In the genomic region with DNA sequence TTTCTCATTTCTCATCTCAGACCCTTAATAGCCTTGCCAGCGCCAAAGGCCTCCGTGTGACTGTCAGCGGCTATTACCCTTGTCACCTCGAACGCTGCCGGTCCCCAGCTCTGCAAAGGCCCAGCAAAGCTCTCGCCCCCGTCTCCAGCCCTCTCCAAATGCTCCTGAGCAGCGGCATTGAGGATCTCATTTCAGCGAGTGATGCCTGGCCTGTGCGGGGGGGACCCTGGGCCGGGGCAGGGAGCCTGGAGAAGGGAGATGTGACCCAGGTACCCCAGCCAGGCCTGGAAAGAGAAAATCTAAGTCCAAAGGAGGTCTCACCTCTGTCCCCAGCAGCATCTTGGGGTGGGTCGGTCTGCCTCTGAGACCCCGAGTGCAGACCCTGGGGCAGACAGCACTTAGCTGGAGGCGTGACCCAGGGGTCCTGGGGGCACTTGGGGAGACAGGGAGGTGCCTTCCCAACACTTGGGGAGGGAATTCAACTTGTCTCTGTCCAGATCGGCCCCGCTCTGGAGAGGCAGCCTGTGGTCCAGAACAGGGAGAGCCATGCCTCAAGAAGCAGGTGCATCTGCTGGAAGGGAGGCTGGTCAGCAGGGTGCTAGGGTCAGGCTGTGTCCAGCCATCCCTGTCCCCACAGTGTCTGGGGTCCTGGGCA, we compare ENCODE assay signal across 24 cellular contexts.
A peak's percentile ranks its signal among the peaks of the same experiment; 100 is the strongest.
DNase-seq lines count a peak whose midpoint lies in the region; ATAC-seq, FAIRE-seq and TF ChIP-seq lines count a peak whose summit lies in the region.
"Had no signal": no experiment of that assay in that cellular context is flagged by ENCODE, and none has a peak within 500 bp of the region (broad histone marks: within the 10 kb centered on the region; RNA-seq: fewer than 3 reads in every experiment).

No MANE protein-coding gene starts in this region.

- peak; percentile 6 for DNase-seq in SK-N-SH
- DNase-seq in GM13976 (ENCODE audit: low spot score), result peak; percentile 28
- DNase-seq in kidney, result peak; percentile 29
- DNase-seq in posterior vena cava (ENCODE audit: low spot score), result peak; percentile 61
- no peak for DNase-seq in sigmoid colon
- DNase-seq in NCI-H1436 (lab: John Stamatoyannopoulos, UW), result no peak
- no peak for DNase-seq in iPS-NIHi7 (ENCODE audit: extremely low spot score)
- DNase-seq: CD4-positive, CD25-positive, alpha-beta regulatory T cell; CD8-positive, alpha-beta memory T cell; DMS 273 treated with DMSO at 0.1 percent for 48 hours; DMS79; EL; GDM1; H9 had no signal

- H3K36me3 ChIP-seq in SK-N-SH (replicated peaks in 1 of 2; ENCODE audit: control insufficient read depth in 1 of 2, insufficient read depth in 2 of 2, low read length in 1 of 2) (no peaks in the 10 kb centered on the region), kidney (ENCODE audit: control insufficient read depth in 1 of 2, insufficient read depth in 2 of 2, low read length in 2 of 2) (no peaks in the 10 kb centered on the region), sigmoid colon (no peaks in the 10 kb centered on the region)
- H3K36me3 ChIP-seq: BLaER1 had no signal

- ATAC-seq in SK-N-SH treated with all-trans-retinoic acid at 6 μM for 48 hours, result no peak
- ATAC-seq: GM12878, GM23338, HCT116 had no signal

- TF ChIP-seq RAD21 in SK-N-SH (IDR thresholded peaks at IDR 0.05; ENCODE audit: low read length), result no peak

- no peak overlapping the region for H3K9ac ChIP-seq in SK-N-SH
- H3K9ac ChIP-seq in kidney (ENCODE audit: low read length in 2 of 2), result no peak overlapping the region
- H3K9ac ChIP-seq: BLaER1 had no signal

- H4K20me1 ChIP-seq in SK-N-SH (ENCODE audit: insufficient read depth), result no peaks in the 10 kb centered on the region
- H4K20me1 ChIP-seq: BLaER1 had no signal

- no peak overlapping the region for H3K4me2 ChIP-seq in SK-N-SH
- H3K4me2 ChIP-seq: BLaER1, GM23338 had no signal

- no peaks in the 10 kb centered on the region for H3K9me2 ChIP-seq in SK-N-SH

- 34% methylated on average over 14 of the region's 17 CpGs for WGBS in SK-N-SH (ENCODE audit: low lambda C conversion rate)
- WGBS in sigmoid colon, 2 donors, result 75 to 84% methylated on average over 17 of the region's 17 CpGs

- no peaks in the 10 kb centered on the region for H3K79me2 ChIP-seq in SK-N-SH (ENCODE audit: insufficient read depth)

- TF ChIP-seq POLR2A in sigmoid colon (IDR thresholded peaks at IDR 0.05), result no peak

- no peak overlapping the region for H3K4me3 ChIP-seq in SK-N-SH (ENCODE audit: low read depth in 2 of 2, low read length in 1 of 2)
- H3K4me3 ChIP-seq in kidney (ENCODE audit: low read length in 2 of 2), result no peak overlapping the region
- no peak overlapping the region for H3K4me3 ChIP-seq in sigmoid colon
- H3K4me3 ChIP-seq: BLaER1, GM12878, GM23338 had no signal

- POLR2A ChIA-PET in SK-N-SH (lab: Yijun Ruan, JAX), result no interaction called here

- H3K27ac ChIP-seq in SK-N-SH (ENCODE audit: low read depth in 2 of 2, low read length in 1 of 2), result no peak overlapping the region
- no peak overlapping the region for H3K27ac ChIP-seq in kidney (ENCODE audit: low read depth in 2 of 2, low read length in 2 of 2)
- H3K27ac ChIP-seq in sigmoid colon, result no peak overlapping the region
- H3K27ac ChIP-seq: 22Rv1, BLaER1, C4-2B had no signal

- no peaks in the 10 kb centered on the region for H3F3A ChIP-seq in SK-N-SH (replicated peaks; ENCODE audit: insufficient read depth)

- no peaks in the 10 kb centered on the region for H3K4me1 ChIP-seq in SK-N-SH (ENCODE audit: control insufficient read depth in 1 of 2, insufficient read depth in 2 of 2, low read depth in 1 of 2, low read length in 1 of 2)
- no peaks in the 10 kb centered on the region for H3K4me1 ChIP-seq in kidney (ENCODE audit: control insufficient read depth in 1 of 2, insufficient read depth in 1 of 2, low read depth in 1 of 2, low read length in 2 of 2)
- no peaks in the 10 kb centered on the region for H3K4me1 ChIP-seq in sigmoid colon

- in situ Hi-C loops in GM13976 (cut with MboI; ENCODE audit: low sequenced_read_pairs, unreplicated experiment), result no loop called here

- H3K27me3 ChIP-seq in SK-N-SH (ENCODE audit: insufficient read depth), result peaks cover 14% of the 10 kb centered on the region
- peaks cover 0 to 10% (median 0%) of the 10 kb centered on the region in 3 donors for H3K27me3 ChIP-seq in sigmoid colon
- H3K27me3 ChIP-seq: BLaER1 had no signal

- intact Hi-C loops in kidney (cut with DNase I), result no loop called here
- intact Hi-C loops in posterior vena cava (cut with DNase I), result loop anchor here in 1 of 2 donors (10.0 kb wide), 1 partner anchor 1901 kb away; no protein-coding TSS in a partner anchor
- intact Hi-C loops in sigmoid colon (cut with DNase I), result loop anchor here (10.0 kb wide), 2 partner anchors 61 to 1001 kb away; no protein-coding TSS in a partner anchor

- CTCF ChIA-PET in SK-N-SH (lab: Yijun Ruan, JAX), result no interaction called here

- TF ChIP-seq CTCF in SK-N-SH (IDR thresholded peaks at IDR 0.05) (no peak), GM13976 (IDR thresholded peaks at IDR 0.05; ENCODE audit: borderline replicate concordance, control extremely low read depth, extremely low read depth, insufficient read depth, missing control alignments) (no peak), kidney (IDR thresholded peaks at IDR 0.05; ENCODE audit: borderline replicate concordance, extremely low read depth, insufficient read depth) (no peak), sigmoid colon (IDR thresholded peaks at IDR 0.05) (no peak)

- TF ChIP-seq EP300 in SK-N-SH (IDR thresholded peaks at IDR 0.05; ENCODE audit: borderline replicate concordance in 1 of 2, low read depth in 1 of 2, low read length in 1 of 2), result no peak
- TF ChIP-seq EP300 in sigmoid colon (IDR thresholded peaks at IDR 0.05), result no peak

- FAIRE-seq in kidney (lab: Jason Lieb, UNC), result no peak
- FAIRE-seq: A204.1, D721Med, GM12878, GM18507 had no signal

- no peaks in the 10 kb centered on the region for H3K9me3 ChIP-seq in SK-N-SH
- no peaks in the 10 kb centered on the region for H3K9me3 ChIP-seq in kidney (ENCODE audit: control insufficient read depth in 1 of 2, low read length in 2 of 2)
- no peaks in the 10 kb centered on the region for H3K9me3 ChIP-seq in sigmoid colon
- H3K9me3 ChIP-seq: BLaER1 had no signal

- no peak overlapping the region for H2AFZ ChIP-seq in SK-N-SH (ENCODE audit: low read depth)
- H2AFZ ChIP-seq: GM23338 had no signal

TF ChIP-seq in SK-N-SH, 30 proteins besides CTCF, POLR2A, EP300 and RAD21:
- TF ChIP-seq NFIC (IDR thresholded peaks at IDR 0.05; ENCODE audit: borderline replicate concordance) (no peak), JUND (IDR thresholded peaks at IDR 0.05) (no peak), IRF3 (IDR thresholded peaks at IDR 0.05; ENCODE audit: low read depth, low read length) (no peak), FOSL2 (IDR thresholded peaks at IDR 0.05; ENCODE audit: borderline replicate concordance, low read depth) (no peak), CHD2 (IDR thresholded peaks at IDR 0.05; ENCODE audit: low read length, partially characterized antibody) (no peak), MAX (IDR thresholded peaks at IDR 0.05; ENCODE audit: low read depth) (no peak)

TF ChIP-seq in SK-N-SH treated with all-trans-retinoic acid at 6 μM for 48 hours, 23 proteins besides CTCF, POLR2A, EP300 and RAD21:
- TF ChIP-seq ISL1 (CRISPR knock-in tag; IDR thresholded peaks at IDR 0.05) (no peak), GLIS3 (CRISPR knock-in tag; IDR thresholded peaks at IDR 0.05) (no peak)
- TF ChIP-seq, protein P1, sequence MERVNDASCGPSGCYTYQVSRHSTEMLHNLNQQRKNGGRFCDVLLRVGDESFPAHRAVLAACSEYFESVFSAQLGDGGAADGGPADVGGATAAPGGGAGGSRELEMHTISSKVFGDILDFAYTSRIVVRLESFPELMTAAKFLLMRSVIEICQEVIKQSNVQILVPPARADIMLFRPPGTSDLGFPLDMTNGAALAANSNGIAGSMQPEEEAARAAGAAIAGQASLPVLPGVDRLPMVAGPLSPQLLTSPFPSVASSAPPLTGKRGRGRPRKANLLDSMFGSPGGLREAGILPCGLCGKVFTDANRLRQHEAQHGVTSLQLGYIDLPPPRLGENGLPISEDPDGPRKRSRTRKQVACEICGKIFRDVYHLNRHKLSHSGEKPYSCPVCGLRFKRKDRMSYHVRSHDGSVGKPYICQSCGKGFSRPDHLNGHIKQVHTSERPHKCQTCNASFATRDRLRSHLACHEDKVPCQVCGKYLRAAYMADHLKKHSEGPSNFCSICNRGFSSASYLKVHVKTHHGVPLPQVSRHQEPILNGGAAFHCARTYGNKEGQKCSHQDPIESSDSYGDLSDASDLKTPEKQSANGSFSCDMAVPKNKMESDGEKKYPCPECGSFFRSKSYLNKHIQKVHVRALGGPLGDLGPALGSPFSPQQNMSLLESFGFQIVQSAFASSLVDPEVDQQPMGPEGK (CRISPR knock-in tag; IDR thresholded peaks at IDR 0.05; ENCODE audit: borderline replicate concordance), result no peak

Comparison
In these comparisons a context has a peak if more than half of its experiments do, and no peak if none do; other contexts are left out.
1. DNase-seq: peak in SK-N-SH (single experiment), GM13976 (single experiment), kidney (single experiment) and posterior vena cava (single experiment); none in sigmoid colon (single experiment), NCI-H1436 (single experiment) and iPS-NIHi7 (single experiment).